Comparison of ENCODE assay signal across 9 cellular contexts in genomic region chr13:107203146-107203847, GRCh38.
DNase-seq lines count a peak whose midpoint lies in the region; ATAC-seq, FAIRE-seq and TF ChIP-seq lines count a peak whose summit lies in the region.
"Had no signal": no experiment of that assay in that cellular context is flagged by ENCODE, and none has a peak within 500 bp of the region (broad histone marks: within the 10 kb centered on the region; RNA-seq: fewer than 3 reads in every experiment).

No MANE protein-coding gene starts in this region.

- no peak overlapping the region for H3K27ac Mint-ChIP-seq in mesothelial cell of epicardium

- no peaks in the 10 kb centered on the region for H3K36me3 ChIP-seq in GM06990 (ENCODE audit: control insufficient read depth, insufficient read depth, low read length)
- no peaks in the 10 kb centered on the region for H3K36me3 ChIP-seq in bronchial epithelial cell (ENCODE audit: control insufficient read depth, insufficient read depth, low read length)

- TF ChIP-seq CTCF in GM06990 (IDR thresholded peaks at IDR 0.05; ENCODE audit: insufficient read depth, low read length, poor library complexity, severe bottlenecking) (peak; percentile 31), bronchial epithelial cell (IDR thresholded peaks at IDR 0.05; ENCODE audit: insufficient read depth, low read length, severe bottlenecking) (no peak), mesothelial cell of epicardium (IDR thresholded peaks at IDR 0.05; ENCODE audit: unreplicated experiment) (peak; percentile 44)

- no peaks in the 10 kb centered on the region for H3K36me3 Mint-ChIP-seq in mesothelial cell of epicardium

- H3K4me3 Mint-ChIP-seq in mesothelial cell of epicardium = no peak overlapping the region

- H3K27me3 Mint-ChIP-seq in mesothelial cell of epicardium (ENCODE audit: low read depth) = peaks cover 18% of the 10 kb centered on the region

- H3K4me1 Mint-ChIP-seq in mesothelial cell of epicardium = peaks cover 7% of the 10 kb centered on the region

- no peaks in the 10 kb centered on the region for H3K27me3 ChIP-seq in GM06990 (replicated peaks; ENCODE audit: control insufficient read depth, insufficient read depth, low read length)
- no peaks in the 10 kb centered on the region for H3K27me3 ChIP-seq in bronchial epithelial cell (ENCODE audit: control insufficient read depth, insufficient read depth, low read length)

- peak; percentile 47 for ATAC-seq in HG03159 (IDR thresholded peaks at IDR 0.05; ENCODE audit: unreplicated experiment)
- ATAC-seq in HG03139 (IDR thresholded peaks at IDR 0.05; ENCODE audit: unreplicated experiment) = no peak
- ATAC-seq in GM21528 (IDR thresholded peaks at IDR 0.05; ENCODE audit: low FRiP score, unreplicated experiment) = no peak

- peak; percentile 79 for FAIRE-seq in bronchial epithelial cell (lab: Jason Lieb, UNC)
- FAIRE-seq: colon had no signal

- H3K4me3 ChIP-seq in GM06990 (replicated peaks; ENCODE audit: low read depth, low read length) = no peak overlapping the region
- no peak overlapping the region for H3K4me3 ChIP-seq in bronchial epithelial cell (ENCODE audit: low read depth, low read length)

- no peak for DNase-seq in GM06990 (ENCODE audit: extremely low read depth, insufficient read length)
- no peak for DNase-seq in bronchial epithelial cell (ENCODE audit: low read depth)
- no peak for DNase-seq in mesothelial cell of epicardium (ENCODE audit: low spot score in 2 of 2, unreplicated experiment in 2 of 2)
- DNase-seq in posterior vena cava (ENCODE audit: low spot score) = no peak
- no peak for DNase-seq in head of caudate nucleus

- H3K9me3 Mint-ChIP-seq in mesothelial cell of epicardium = no peaks in the 10 kb centered on the region

- intact Hi-C loops in posterior vena cava (cut with DNase I) (loop anchor here in 1 of 2 donors (10.0 kb wide), 1 partner anchor 952 kb away; no protein-coding TSS in a partner anchor), head of caudate nucleus (cut with DNase I) (loop anchor here (10.0 kb wide), 1 partner anchor 952 kb away; no protein-coding TSS in a partner anchor)
